ENCODE assay signal across 12 cellular contexts in genomic region chr16:85454171-85454883, GRCh38.
DNase-seq lines count a peak whose midpoint lies in the region; ATAC-seq and TF ChIP-seq lines count a peak whose summit lies in the region.
"Had no signal": no experiment of that assay in that cellular context is flagged by ENCODE, and none has a peak within 500 bp of the region (broad histone marks: within the 10 kb centered on the region; RNA-seq: fewer than 3 reads in every experiment).

No MANE protein-coding gene starts in this region.

- no peak for ATAC-seq in HG03565 (IDR thresholded peaks at IDR 0.05; ENCODE audit: unreplicated experiment)
- ATAC-seq in left colon = no peak

- no peak overlapping the region for H2BK20ac ChIP-seq in H9 (ENCODE audit: low read depth, low read length, poor library complexity, severe bottlenecking)

- H2BK15ac ChIP-seq in H9 (ENCODE audit: low read depth, low read length) = no peak overlapping the region

- no peaks in the 10 kb centered on the region for H3K79me1 ChIP-seq in H9 (ENCODE audit: insufficient read depth, low read depth, low read length, poor library complexity, severe bottlenecking)

- H3K4me1 Mint-ChIP-seq in H9 (peaks cover 22 to 44% of the 10 kb centered on the region in 2 experiments), endodermal cell (peaks cover 14% of the 10 kb centered on the region)

- peaks cover 100% of the 10 kb centered on the region for H3K4me1 ChIP-seq in BLaER1
- H3K4me1 ChIP-seq in H9 (ENCODE audit: insufficient read depth, low read length) = no peaks in the 10 kb centered on the region; the same call in 1 of the 2 replicates
- H3K4me1 ChIP-seq in NT2/D1 (ENCODE audit: insufficient read depth, insufficient read length) = peaks cover 38% of the 10 kb centered on the region
- H3K4me1 ChIP-seq in endodermal cell (ENCODE audit: control insufficient read depth, insufficient read depth, low read length) = no peaks in the 10 kb centered on the region

- no peaks in the 10 kb centered on the region for H3K9me3 ChIP-seq in BLaER1
- H3K9me3 ChIP-seq in H9 (ENCODE audit: control insufficient read depth, low read depth, low read length) = no peaks in the 10 kb centered on the region
- no peaks in the 10 kb centered on the region for H3K9me3 ChIP-seq in NT2/D1 (ENCODE audit: insufficient read depth, low read length)
- H3K9me3 ChIP-seq in endodermal cell (ENCODE audit: control insufficient read depth, low read length) = no peaks in the 10 kb centered on the region
- H3K9me3 ChIP-seq: SJSA1 had no signal

- no peak overlapping the region for H4K91ac ChIP-seq in H9 (ENCODE audit: insufficient read length, low read depth, low read length)

- no peak overlapping the region for H2BK120ac ChIP-seq in H9 (ENCODE audit: low read depth, low read length, poor library complexity, severe bottlenecking)

- H3K18ac ChIP-seq in H9 (ENCODE audit: insufficient read length, low read depth, low read length) = no peak overlapping the region

- H2BK5ac ChIP-seq in H9 (ENCODE audit: insufficient read length, low read length) = no peak overlapping the region

- no peaks in the 10 kb centered on the region for H3K79me2 ChIP-seq in H9 (ENCODE audit: insufficient read depth, low read length)

- no peak overlapping the region for H3K23ac ChIP-seq in H9 (ENCODE audit: insufficient read length, low read depth, low read length)

- H3K14ac ChIP-seq in H9 (ENCODE audit: insufficient read depth, low read length) = no peak overlapping the region

- no peaks in the 10 kb centered on the region for H3K23me2 ChIP-seq in H9 (ENCODE audit: insufficient read length, low read depth, low read length, poor library complexity, severe bottlenecking)

- TF ChIP-seq CTCF in H9 (conservative IDR thresholded peaks at IDR 0.05) (peak; percentile 21; the same call in 1 of the 3 replicates), endodermal cell (conservative IDR thresholded peaks at IDR 0.05) (peak; percentile 48)

- no peak overlapping the region for H3K56ac ChIP-seq in H9 (ENCODE audit: insufficient read length, low read depth, low read length)

- no peak overlapping the region for H4K5ac ChIP-seq in H9 (ENCODE audit: insufficient read length, low read depth, low read length)

- H3K4me2 ChIP-seq in BLaER1 = peak overlapping the region; percentile 98
- no peak overlapping the region for H3K4me2 ChIP-seq in H9 (ENCODE audit: insufficient read depth, insufficient read length, low read length)

- H3K27ac ChIP-seq in BLaER1 = peak overlapping the region; percentile 51; the same call in 1 of the 2 replicates
- no peak overlapping the region for H3K27ac ChIP-seq in H9 (ENCODE audit: insufficient read length, low read depth, low read length)
- H3K27ac ChIP-seq in endodermal cell (ENCODE audit: low read depth, low read length) = no peak overlapping the region
- H3K27ac ChIP-seq: SJSA1 had no signal

- no peak overlapping the region for H2BK12ac ChIP-seq in H9 (ENCODE audit: insufficient read length, low read depth, low read length)

- intact Hi-C loops in left colon (cut with DNase I, micrococcal nuclease) = no loop called here

- DNase-seq in H9 = no peak
- no peak for DNase-seq in NT2/D1 (ENCODE audit: low read depth, low spot score)
- no peak for DNase-seq in endodermal cell
- DNase-seq in NCI-H526 (lab: John Stamatoyannopoulos, UW) = no peak
- DNase-seq in NCI-H2227 (lab: John Stamatoyannopoulos, UW; ENCODE audit: unreplicated experiment) = no peak
- no peak for DNase-seq in left colon
- DNase-seq: GDM1, KBM-7, NCI-H187 treated with DMSO at 0.1 percent for 48 hours had no signal

- no peaks in the 10 kb centered on the region for H3K36me3 ChIP-seq in BLaER1
- H3K36me3 ChIP-seq in NT2/D1 (ENCODE audit: insufficient read depth, insufficient read length, low read length) = no peaks in the 10 kb centered on the region
- no peaks in the 10 kb centered on the region for H3K36me3 ChIP-seq in endodermal cell (ENCODE audit: control insufficient read depth, insufficient read depth, low read length)
- H3K36me3 ChIP-seq: SJSA1 had no signal

- H3K27me3 ChIP-seq in BLaER1 (no peaks in the 10 kb centered on the region), H9 (ENCODE audit: insufficient read depth, low read length) (no peaks in the 10 kb centered on the region; the same call in 1 of the 2 replicates), NT2/D1 (ENCODE audit: insufficient read depth, insufficient read length) (peaks cover 19% of the 10 kb centered on the region), endodermal cell (ENCODE audit: control insufficient read depth, insufficient read depth, low read length, poor library complexity, severe bottlenecking) (no peaks in the 10 kb centered on the region)
- H3K27me3 ChIP-seq: SJSA1 had no signal

- WGBS in H9 (ENCODE audit: extremely low coverage, insufficient read length, low lambda C conversion rate) = no CpG with 5 or more reads among the region's 22 CpGs
- WGBS in endodermal cell (ENCODE audit: insufficient coverage in 1 of 2, insufficient read length in 1 of 2), 2 experiments = 93 to 95% methylated on average over 18 to 22 of the region's 22 CpGs

- H3K4me3 Mint-ChIP-seq in H9 (peak overlapping the region in 1 of 2 experiments; percentile 46; a peak in 1 of 5 replicates), endodermal cell (no peak overlapping the region)

- no peak overlapping the region for H3T11ph ChIP-seq in H9 (ENCODE audit: low read length)

- H2AFZ ChIP-seq in H9 (ENCODE audit: low read length) = no peak overlapping the region

- no peaks in the 10 kb centered on the region for H4K20me1 ChIP-seq in BLaER1
- no peaks in the 10 kb centered on the region for H4K20me1 ChIP-seq in H9 (ENCODE audit: control insufficient read depth, insufficient read depth, insufficient read length)

- H3K4me3 ChIP-seq in BLaER1 = no peak overlapping the region
- no peak overlapping the region for H3K4me3 ChIP-seq in NT2/D1 (ENCODE audit: insufficient read length, low read depth)
- H3K4me3 ChIP-seq in endodermal cell (ENCODE audit: low read length) = no peak overlapping the region
- H3K4me3 ChIP-seq: SJSA1 had no signal

- H4K8ac ChIP-seq in H9 (replicated peaks; ENCODE audit: insufficient read length, low read depth, low read length) = no peak overlapping the region

- H3K9ac ChIP-seq in BLaER1 (no peak overlapping the region), H9 (ENCODE audit: extremely low read depth, insufficient read length, low read length) (no peak overlapping the region), NT2/D1 (ENCODE audit: insufficient read length, low read depth) (peak overlapping the region; percentile 32), endodermal cell (ENCODE audit: extremely low read depth, low read length, poor library complexity, severe bottlenecking) (no peak overlapping the region)

- no peaks in the 10 kb centered on the region for H3K36me3 Mint-ChIP-seq in H9 (ENCODE audit: insufficient read depth in 1 of 3, low read depth in 3 of 3)
- H3K36me3 Mint-ChIP-seq in endodermal cell (ENCODE audit: low read depth) = no peaks in the 10 kb centered on the region

- H3K27ac Mint-ChIP-seq in H9 (no peak overlapping the region), endodermal cell (no peak overlapping the region)

- no peak overlapping the region for H2AK5ac ChIP-seq in H9 (ENCODE audit: insufficient read length, low read length)

- H3K9me3 Mint-ChIP-seq in H9 = no peaks in the 10 kb centered on the region
- H3K9me3 Mint-ChIP-seq in endodermal cell = no peaks in the 10 kb centered on the region

- peaks cover 42% of the 10 kb centered on the region for H3K27me3 Mint-ChIP-seq in H9 (ENCODE audit: low read depth)
- peaks cover 7% of the 10 kb centered on the region for H3K27me3 Mint-ChIP-seq in endodermal cell (ENCODE audit: insufficient read depth)

- no peak overlapping the region for H3K4ac ChIP-seq in H9 (ENCODE audit: low read depth, low read length)
